In the genomic region with DNA sequence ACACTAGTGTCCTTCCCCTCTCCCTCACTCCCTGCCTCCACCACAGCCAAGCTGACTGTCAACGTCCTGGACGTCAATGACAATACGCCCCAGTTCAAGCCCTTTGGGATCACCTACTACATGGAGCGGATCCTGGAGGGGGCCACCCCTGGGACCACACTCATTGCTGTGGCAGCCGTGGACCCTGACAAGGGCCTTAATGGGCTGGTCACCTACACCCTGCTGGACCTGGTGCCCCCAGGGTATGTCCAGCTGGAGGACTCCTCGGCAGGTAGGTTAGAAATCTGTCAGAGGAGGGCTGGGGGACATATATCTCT, we compare ENCODE assay signal across 18 cellular contexts.
"Had no signal": no experiment of that assay in that cellular context is flagged by ENCODE, and none has a peak within 500 bp of the region (broad histone marks: within the 10 kb centered on the region; RNA-seq: fewer than 3 reads in every experiment).

No MANE protein-coding gene starts in this region.

- H3K36me3 ChIP-seq: SJSA1 had no signal

- H3K4me1 ChIP-seq: SJSA1 had no signal

- H3K27me3 ChIP-seq: SJSA1 had no signal

- H3K27ac ChIP-seq: SJSA1, SK-N-MC had no signal

- H3K4me3 ChIP-seq: SJSA1, SK-N-MC had no signal

- DNase-seq: MM.1S, NCI-H1092 treated with DMSO at 0.1 percent for 48 hours, NCI-H1436, NCI-H187, NCI-H2029, NCI-H2081 treated with DMSO at 0.1 percent for 48 hours, NCI-H2171, NCI-H226, NCI-H446, NCI-H510A, NCI-H524 treated with DMSO at 0.1 percent for 48 hours, NCI-H69, NCI-H774, Right ventricle myocardium superior, RPMI8226, SIG-M5 had no signal

- H3K9me3 ChIP-seq: SJSA1 had no signal
